Comparison of ENCODE assay signal across 8 cellular contexts in the genomic region with DNA sequence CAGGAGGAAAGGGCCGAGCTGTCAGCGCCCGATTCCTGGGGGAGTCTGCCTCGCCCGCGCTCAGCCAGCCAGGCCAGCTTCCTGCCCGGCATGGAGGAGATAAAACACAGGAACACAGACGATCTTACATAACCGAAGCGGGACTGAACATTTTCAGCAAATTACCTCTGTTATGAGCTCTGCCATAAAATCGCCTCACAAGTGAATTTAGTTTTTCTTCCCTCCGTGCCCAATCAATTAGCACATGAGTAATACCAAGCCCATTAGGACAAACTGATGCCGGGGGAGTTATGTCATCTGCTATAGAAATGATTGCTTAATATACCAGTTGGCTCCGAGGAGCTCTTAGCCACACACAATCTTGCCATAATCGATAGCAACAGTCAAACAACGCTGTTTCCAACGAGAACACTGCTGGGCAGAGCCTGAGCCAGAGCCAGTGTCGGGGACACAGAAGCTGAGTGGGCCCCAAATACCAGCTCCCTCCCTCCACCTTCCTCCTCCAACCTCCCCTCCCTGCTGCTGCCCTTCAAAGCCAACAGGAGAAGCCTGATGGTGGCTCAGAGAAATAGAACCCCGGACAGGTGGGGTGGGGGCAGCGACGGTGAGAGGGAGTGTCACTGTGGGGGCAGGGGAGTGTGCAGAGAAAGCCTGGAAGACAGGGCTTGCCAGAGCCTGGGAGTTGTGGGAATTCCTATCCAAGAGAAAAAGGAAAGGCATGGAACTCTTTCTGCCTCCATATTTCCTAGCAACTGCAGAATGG.
DNase-seq lines count a peak whose midpoint lies in the region; ATAC-seq and TF ChIP-seq lines count a peak whose summit lies in the region.

No MANE protein-coding gene starts in this region.

- no peaks in the 10 kb centered on the region for H3K27me3 ChIP-seq in esophagus muscularis mucosa
- peaks cover 0 to 18% (median 0%) of the 10 kb centered on the region in 7 donors for H3K27me3 ChIP-seq in spleen (replicated peaks in 1 of 7)

- no peaks in the 10 kb centered on the region for H3K36me3 ChIP-seq in ES-I3 (ENCODE audit: insufficient read depth, low read length)
- no peaks in the 10 kb centered on the region for H3K36me3 ChIP-seq in esophagus muscularis mucosa
- no peaks in the 10 kb centered on the region for H3K36me3 ChIP-seq in spleen

- H3K27ac Mint-ChIP-seq in nephron progenitor cell: peak overlapping the region; percentile 36

- no peak for TF ChIP-seq CTCF in esophagus muscularis mucosa (IDR thresholded peaks at IDR 0.05)
- TF ChIP-seq CTCF in nephron progenitor cell (IDR thresholded peaks at IDR 0.05): no peak
- TF ChIP-seq CTCF in spleen (IDR thresholded peaks at IDR 0.05 in 8 of 11, conservative IDR thresholded peaks at IDR 0.05 in 3 of 11): no peak

- H3K4me1 Mint-ChIP-seq in nephron progenitor cell: peaks cover 63% of the 10 kb centered on the region

- no peak for ATAC-seq in HG03565 (IDR thresholded peaks at IDR 0.05; ENCODE audit: unreplicated experiment)
- no peak for ATAC-seq in GM19395 (IDR thresholded peaks at IDR 0.05; ENCODE audit: unreplicated experiment)

- H3K4me1 ChIP-seq in ES-I3 (ENCODE audit: insufficient read depth, low read length): peaks cover 18% of the 10 kb centered on the region
- peaks cover 25 to 30% (median 27%) of the 10 kb centered on the region in 4 donors for H3K4me1 ChIP-seq in esophagus muscularis mucosa
- peaks cover 0 to 19% (median 10%) of the 10 kb centered on the region in 6 donors for H3K4me1 ChIP-seq in spleen

- peaks cover 13% of the 10 kb centered on the region for H3K27me3 Mint-ChIP-seq in nephron progenitor cell (ENCODE audit: low read depth, poor library complexity)

- TF ChIP-seq EP300 in esophagus muscularis mucosa (IDR thresholded peaks at IDR 0.05): no peak

- no peaks in the 10 kb centered on the region for H3K9me3 ChIP-seq in ES-I3 (ENCODE audit: control insufficient read depth, insufficient read depth, low read length)
- H3K9me3 ChIP-seq in esophagus muscularis mucosa: no peaks in the 10 kb centered on the region
- peaks cover 0 to 7% (median 1%) of the 10 kb centered on the region in 8 donors for H3K9me3 ChIP-seq in spleen

- WGBS in esophagus muscularis mucosa: 9% methylated on average over 20 of the region's 21 CpGs
- 15 to 30% (median 19%) methylated on average over 21 of the region's 21 CpGs for WGBS in spleen, 5 donors

- H3K27ac ChIP-seq in esophagus muscularis mucosa (replicated peaks in 1 of 4) (peak overlapping the region in 1 of 4 donors; percentile 63), spleen (peak overlapping the region in 1 of 8 donors; percentile 14)

- DNase-seq in NOMO-1 treated with dmso at 0.1 percent for 144 hours (lab: John Stamatoyannopoulos, UW; ENCODE audit: unreplicated experiment) (peak; percentile 32), esophagus muscularis mucosa (ENCODE audit: extremely low spot score) (peak; percentile 91), nephron progenitor cell (peak; percentile 63), T-helper 1 cell (no peak), spleen (no peak)

- TF ChIP-seq POLR2A in esophagus muscularis mucosa (IDR thresholded peaks at IDR 0.05; ENCODE audit: low read depth) (no peak), spleen (IDR thresholded peaks at IDR 0.05) (no peak)

- intact Hi-C loops in esophagus muscularis mucosa (cut with DNase I): no loop called here
- intact Hi-C loops in spleen (cut with DNase I; ENCODE audit: low total_unique reads): no loop called here

- H3K9me3 Mint-ChIP-seq in nephron progenitor cell: peaks cover 16% of the 10 kb centered on the region

- peak overlapping the region; percentile 72 for H3K4me3 Mint-ChIP-seq in nephron progenitor cell

- peak overlapping the region; percentile 7 to 40 (median 22) for H3K4me3 ChIP-seq in esophagus muscularis mucosa
- peak overlapping the region in 1 of 8 donors; percentile 27 for H3K4me3 ChIP-seq in spleen

- H3K9ac ChIP-seq in ES-I3 (ENCODE audit: low read depth, low read length): peak overlapping the region; percentile 66

- no peaks in the 10 kb centered on the region for H3K36me3 Mint-ChIP-seq in nephron progenitor cell (ENCODE audit: low read depth)

Comparison
In these comparisons a context has a peak if more than half of its experiments do, and no peak if none do; other contexts are left out.
1. DNase-seq: peak in NOMO-1 treated with dmso at 0.1 percent for 144 hours (single experiment), esophagus muscularis mucosa (single experiment) and nephron progenitor cell (single experiment); none in T-helper 1 cell (0 of 5) and spleen (single experiment).